Comparison of ENCODE assay signal across 1 cellular context in the genomic region with DNA sequence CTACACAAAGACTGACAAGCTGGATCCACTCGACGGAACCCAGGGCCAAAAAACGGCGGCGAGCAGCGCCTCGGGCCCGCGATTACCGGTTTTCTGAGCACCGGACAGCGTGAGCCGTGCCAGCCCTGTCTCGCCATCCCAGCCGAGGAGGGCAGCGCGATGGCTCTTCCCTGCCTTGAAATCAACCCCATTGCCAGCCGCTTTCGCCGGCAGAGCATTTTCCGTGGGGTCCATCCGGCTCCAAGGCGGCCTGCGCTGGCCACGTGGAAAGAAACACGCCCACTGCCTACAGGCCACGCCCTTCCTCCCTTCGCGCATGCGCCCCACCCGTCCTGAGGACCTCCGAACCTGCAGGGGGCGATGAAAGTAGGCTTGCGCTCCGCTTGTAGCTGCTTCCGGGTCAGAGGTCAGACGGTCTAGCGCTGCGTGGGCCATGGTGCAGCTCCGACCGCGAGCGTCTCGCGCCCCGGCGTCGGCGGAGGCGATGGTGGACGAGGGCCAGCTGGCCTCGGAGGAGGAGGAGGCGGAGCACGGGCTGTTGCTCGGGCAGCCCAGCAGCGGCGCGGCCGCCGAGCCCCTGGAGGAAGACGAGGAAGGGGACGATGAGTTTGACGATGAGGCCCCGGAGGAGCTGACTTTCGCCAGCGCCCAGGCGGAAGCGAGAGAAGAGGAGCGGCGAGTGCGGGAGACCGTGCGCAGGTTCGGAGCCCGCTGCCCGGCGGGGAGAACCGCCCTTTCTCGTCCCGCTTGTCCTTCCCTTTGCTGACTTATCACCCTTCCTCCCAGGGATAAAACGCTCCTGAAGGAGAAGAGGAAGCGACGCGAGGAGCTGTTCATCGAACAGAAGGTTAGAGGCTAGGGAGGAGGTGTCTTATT.
A peak's percentile ranks its signal among the peaks of the same experiment; 100 is the strongest.
TF ChIP-seq lines count a peak whose summit lies in the region.

A gene (plus strand): TSS at position 410 of the 876 bp plus-strand sequence. CDS start 24 bp downstream, at position 434.

TF ChIP-seq in HepG2, 621 proteins besides CTCF, POLR2A, EP300 and RAD21 (continued from another document and continues in another):
- TF ChIP-seq, protein P1, sequence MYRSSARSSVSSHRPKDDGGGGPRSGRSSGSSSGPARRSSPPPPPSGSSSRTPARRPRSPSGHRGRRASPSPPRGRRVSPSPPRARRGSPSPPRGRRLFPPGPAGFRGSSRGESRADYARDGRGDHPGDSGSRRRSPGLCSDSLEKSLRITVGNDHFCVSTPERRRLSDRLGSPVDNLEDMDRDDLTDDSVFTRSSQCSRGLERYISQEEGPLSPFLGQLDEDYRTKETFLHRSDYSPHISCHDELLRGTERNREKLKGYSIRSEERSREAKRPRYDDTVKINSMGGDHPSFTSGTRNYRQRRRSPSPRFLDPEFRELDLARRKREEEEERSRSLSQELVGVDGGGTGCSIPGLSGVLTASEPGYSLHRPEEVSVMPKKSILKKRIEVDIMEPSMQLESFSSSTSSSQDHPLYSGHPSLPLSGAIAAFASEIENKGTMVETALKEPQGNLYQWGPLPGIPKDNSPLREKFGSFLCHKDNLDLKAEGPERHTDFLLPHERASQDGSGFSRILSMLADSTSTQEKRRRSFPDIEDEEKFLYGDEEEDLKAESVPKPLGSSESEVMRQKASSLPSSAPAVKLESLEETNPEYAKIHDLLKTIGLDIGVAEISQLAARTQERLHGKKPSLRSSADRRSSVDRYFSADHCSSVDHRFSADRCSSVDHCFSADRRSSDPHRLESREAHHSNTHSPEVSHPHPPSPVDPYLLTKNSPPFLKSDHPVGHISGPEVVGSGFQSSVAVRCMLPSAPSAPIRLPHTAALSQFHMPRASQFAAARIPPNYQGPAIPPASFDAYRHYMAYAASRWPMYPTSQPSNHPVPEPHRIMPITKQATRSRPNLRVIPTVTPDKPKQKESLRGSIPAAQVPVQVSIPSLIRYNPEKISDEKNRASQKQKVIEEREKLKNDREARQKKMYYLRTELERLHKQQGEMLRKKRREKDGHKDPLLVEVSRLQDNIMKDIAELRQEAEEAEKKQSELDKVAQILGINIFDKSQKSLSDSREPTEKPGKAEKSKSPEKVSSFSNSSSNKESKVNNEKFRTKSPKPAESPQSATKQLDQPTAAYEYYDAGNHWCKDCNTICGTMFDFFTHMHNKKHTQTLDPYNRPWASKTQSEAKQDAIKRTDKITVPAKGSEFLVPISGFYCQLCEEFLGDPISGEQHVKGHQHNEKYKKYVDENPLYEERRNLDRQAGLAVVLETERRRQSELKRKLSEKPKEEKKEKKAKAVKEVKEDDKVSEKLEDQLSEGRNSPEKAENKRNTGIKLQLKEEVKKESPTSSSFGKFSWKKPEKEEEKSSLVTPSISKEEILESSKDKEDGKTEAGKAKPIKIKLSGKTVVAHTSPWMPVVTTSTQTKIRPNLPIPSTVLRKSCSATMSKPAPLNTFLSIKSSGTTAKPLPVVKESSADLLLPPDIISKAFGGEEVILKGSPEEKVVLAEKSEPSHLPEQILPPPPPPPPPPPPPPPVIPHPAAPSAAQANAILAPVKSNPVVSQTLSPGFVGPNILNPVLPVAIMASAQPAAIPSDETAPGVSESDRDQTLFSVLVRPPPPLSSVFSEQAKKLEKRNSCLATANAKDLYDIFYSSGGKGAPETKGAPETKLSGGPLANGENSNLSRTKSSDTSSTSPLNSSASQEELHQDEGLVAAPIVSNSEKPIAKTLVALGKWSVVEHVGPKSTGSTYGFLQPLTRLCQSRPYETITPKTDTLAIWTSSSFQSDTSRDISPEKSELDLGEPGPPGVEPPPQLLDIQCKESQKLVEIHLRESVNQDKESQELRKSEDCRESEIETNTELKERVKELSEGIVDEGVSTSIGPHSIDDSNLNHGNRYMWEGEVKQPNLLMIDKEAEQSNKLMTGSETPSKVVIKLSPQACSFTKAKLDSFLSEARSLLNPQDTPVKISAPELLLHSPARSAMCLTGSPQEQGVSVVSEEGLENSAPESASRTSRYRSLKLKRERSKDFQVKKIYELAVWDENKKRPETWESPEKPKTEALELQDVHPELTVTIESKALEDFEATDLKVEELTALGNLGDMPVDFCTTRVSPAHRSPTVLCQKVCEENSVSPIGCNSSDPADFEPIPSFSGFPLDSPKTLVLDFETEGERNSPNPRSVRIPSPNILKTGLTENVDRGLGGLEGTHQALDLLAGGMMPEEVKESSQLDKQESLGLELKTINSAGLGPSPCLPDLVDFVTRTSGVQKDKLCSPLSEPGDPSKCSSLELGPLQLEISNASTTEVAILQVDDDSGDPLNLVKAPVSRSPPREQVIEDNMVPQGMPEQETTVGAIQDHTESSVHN (CRISPR knock-in tag; IDR thresholded peaks at IDR 0.05) = peak; percentile 89; the same call in 1 of the 2 replicates
- TF ChIP-seq, protein P2, sequence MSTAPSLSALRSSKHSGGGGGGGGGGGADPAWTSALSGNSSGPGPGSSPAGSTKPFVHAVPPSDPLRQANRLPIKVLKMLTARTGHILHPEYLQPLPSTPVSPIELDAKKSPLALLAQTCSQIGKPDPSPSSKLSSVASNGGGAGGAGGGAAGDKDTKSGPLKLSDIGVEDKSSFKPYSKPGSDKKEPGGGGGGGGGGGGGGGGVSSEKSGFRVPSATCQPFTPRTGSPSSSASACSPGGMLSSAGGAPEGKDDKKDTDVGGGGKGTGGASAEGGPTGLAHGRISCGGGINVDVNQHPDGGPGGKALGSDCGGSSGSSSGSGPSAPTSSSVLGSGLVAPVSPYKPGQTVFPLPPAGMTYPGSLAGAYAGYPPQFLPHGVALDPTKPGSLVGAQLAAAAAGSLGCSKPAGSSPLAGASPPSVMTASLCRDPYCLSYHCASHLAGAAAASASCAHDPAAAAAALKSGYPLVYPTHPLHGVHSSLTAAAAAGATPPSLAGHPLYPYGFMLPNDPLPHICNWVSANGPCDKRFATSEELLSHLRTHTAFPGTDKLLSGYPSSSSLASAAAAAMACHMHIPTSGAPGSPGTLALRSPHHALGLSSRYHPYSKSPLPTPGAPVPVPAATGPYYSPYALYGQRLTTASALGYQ (CRISPR knock-in tag; IDR thresholded peaks at IDR 0.05) = peak; percentile 20; the same call in 1 of the 2 replicates
- peak; percentile 100 for TF ChIP-seq DMAP1 (CRISPR knock-in tag; IDR thresholded peaks at IDR 0.05)
- TF ChIP-seq HDAC1 (CRISPR knock-in tag; IDR thresholded peaks at IDR 0.05) = peak; percentile 100
- TF ChIP-seq ZNF629 (CRISPR knock-in tag; conservative IDR thresholded peaks at IDR 0.05) = peak; percentile 43; the same call in 1 of the 2 replicates
- peak; percentile 78 for TF ChIP-seq TBL1XR1 (IDR thresholded peaks at IDR 0.05; ENCODE audit: borderline replicate concordance, low read length, partially characterized antibody)
- peak; percentile 99 for TF ChIP-seq ZNF879 (CRISPR knock-in tag; IDR thresholded peaks at IDR 0.05)
- peak; percentile 91; the same call in 1 of the 2 replicates for TF ChIP-seq ZNF256 (CRISPR knock-in tag; conservative IDR thresholded peaks at IDR 0.05)
- 0 out of 2 replicates have a peak, but pooled peaks have one; percentile 88 for TF ChIP-seq ZC3H4 (CRISPR knock-in tag; IDR thresholded peaks at IDR 0.05; ENCODE audit: borderline replicate concordance)
- TF ChIP-seq RBM39 (IDR thresholded peaks at IDR 0.05; ENCODE audit: low read depth, low read length, poor library complexity, severe bottlenecking) = peak; percentile 97
- no peak; the same call in 1 of the 2 replicates for TF ChIP-seq MTF1 (CRISPR knock-in tag; IDR thresholded peaks at IDR 0.05)
- TF ChIP-seq, protein P3, sequence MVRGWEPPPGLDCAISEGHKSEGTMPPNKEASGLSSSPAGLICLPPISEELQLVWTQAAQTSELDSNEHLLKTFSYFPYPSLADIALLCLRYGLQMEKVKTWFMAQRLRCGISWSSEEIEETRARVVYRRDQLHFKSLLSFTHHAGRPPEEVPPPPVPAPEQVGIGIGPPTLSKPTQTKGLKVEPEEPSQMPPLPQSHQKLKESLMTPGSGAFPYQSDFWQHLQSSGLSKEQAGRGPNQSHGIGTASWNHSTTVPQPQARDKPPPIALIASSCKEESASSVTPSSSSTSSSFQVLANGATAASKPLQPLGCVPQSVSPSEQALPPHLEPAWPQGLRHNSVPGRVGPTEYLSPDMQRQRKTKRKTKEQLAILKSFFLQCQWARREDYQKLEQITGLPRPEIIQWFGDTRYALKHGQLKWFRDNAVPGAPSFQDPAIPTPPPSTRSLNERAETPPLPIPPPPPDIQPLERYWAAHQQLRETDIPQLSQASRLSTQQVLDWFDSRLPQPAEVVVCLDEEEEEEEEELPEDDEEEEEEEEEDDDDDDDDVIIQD (CRISPR knock-in tag; IDR thresholded peaks at IDR 0.05; ENCODE audit: low read depth) = peak; percentile 92; the same call in 1 of the 2 replicates
- peak; percentile 97 for TF ChIP-seq ZNF816 (CRISPR knock-in tag; IDR thresholded peaks at IDR 0.05; ENCODE audit: borderline replicate concordance)
- TF ChIP-seq, protein P4, sequence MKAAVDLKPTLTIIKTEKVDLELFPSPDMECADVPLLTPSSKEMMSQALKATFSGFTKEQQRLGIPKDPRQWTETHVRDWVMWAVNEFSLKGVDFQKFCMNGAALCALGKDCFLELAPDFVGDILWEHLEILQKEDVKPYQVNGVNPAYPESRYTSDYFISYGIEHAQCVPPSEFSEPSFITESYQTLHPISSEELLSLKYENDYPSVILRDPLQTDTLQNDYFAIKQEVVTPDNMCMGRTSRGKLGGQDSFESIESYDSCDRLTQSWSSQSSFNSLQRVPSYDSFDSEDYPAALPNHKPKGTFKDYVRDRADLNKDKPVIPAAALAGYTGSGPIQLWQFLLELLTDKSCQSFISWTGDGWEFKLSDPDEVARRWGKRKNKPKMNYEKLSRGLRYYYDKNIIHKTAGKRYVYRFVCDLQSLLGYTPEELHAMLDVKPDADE (CRISPR knock-in tag; IDR thresholded peaks at IDR 0.05) = no peak
- 0 out of 2 replicates have a peak, but pooled peaks have one; percentile 71 for TF ChIP-seq ZNF562 (CRISPR knock-in tag; IDR thresholded peaks at IDR 0.05; ENCODE audit: borderline replicate concordance)
- TF ChIP-seq, protein P5, sequence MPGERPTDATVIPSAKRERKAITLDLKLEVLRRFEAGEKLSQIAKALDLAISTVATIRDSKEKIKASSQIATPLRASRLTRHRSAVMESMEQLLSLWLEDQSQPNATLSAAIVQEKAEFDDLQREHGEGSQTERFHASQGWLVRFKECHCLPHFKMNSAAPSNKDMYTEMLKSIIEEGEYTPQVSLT (CRISPR knock-in tag; IDR thresholded peaks at IDR 0.05; ENCODE audit: borderline replicate concordance, low read depth) = no peak; the same call in 1 of the 2 replicates
- TF ChIP-seq NKX3-1 (CRISPR knock-in tag; IDR thresholded peaks at IDR 0.05) = peak; percentile 78
- TF ChIP-seq SP5 (CRISPR knock-in tag; IDR thresholded peaks at IDR 0.05; ENCODE audit: borderline replicate concordance, low read depth) = peak; percentile 90
- peak; percentile 84 for TF ChIP-seq ZNF552 (CRISPR knock-in tag; IDR thresholded peaks at IDR 0.05; ENCODE audit: borderline replicate concordance)
- peak; percentile 85 for TF ChIP-seq ZNF34 (CRISPR knock-in tag; IDR thresholded peaks at IDR 0.05; ENCODE audit: borderline replicate concordance)
- TF ChIP-seq, protein P6, sequence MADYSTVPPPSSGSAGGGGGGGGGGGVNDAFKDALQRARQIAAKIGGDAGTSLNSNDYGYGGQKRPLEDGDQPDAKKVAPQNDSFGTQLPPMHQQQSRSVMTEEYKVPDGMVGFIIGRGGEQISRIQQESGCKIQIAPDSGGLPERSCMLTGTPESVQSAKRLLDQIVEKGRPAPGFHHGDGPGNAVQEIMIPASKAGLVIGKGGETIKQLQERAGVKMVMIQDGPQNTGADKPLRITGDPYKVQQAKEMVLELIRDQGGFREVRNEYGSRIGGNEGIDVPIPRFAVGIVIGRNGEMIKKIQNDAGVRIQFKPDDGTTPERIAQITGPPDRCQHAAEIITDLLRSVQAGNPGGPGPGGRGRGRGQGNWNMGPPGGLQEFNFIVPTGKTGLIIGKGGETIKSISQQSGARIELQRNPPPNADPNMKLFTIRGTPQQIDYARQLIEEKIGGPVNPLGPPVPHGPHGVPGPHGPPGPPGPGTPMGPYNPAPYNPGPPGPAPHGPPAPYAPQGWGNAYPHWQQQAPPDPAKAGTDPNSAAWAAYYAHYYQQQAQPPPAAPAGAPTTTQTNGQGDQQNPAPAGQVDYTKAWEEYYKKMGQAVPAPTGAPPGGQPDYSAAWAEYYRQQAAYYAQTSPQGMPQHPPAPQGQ (CRISPR knock-in tag; IDR thresholded peaks at IDR 0.05; ENCODE audit: borderline replicate concordance) = 0 out of 2 replicates have a peak, but pooled peaks have one; percentile 55
- no peak for TF ChIP-seq RFX1 (IDR thresholded peaks at IDR 0.05)
- TF ChIP-seq, protein P7, sequence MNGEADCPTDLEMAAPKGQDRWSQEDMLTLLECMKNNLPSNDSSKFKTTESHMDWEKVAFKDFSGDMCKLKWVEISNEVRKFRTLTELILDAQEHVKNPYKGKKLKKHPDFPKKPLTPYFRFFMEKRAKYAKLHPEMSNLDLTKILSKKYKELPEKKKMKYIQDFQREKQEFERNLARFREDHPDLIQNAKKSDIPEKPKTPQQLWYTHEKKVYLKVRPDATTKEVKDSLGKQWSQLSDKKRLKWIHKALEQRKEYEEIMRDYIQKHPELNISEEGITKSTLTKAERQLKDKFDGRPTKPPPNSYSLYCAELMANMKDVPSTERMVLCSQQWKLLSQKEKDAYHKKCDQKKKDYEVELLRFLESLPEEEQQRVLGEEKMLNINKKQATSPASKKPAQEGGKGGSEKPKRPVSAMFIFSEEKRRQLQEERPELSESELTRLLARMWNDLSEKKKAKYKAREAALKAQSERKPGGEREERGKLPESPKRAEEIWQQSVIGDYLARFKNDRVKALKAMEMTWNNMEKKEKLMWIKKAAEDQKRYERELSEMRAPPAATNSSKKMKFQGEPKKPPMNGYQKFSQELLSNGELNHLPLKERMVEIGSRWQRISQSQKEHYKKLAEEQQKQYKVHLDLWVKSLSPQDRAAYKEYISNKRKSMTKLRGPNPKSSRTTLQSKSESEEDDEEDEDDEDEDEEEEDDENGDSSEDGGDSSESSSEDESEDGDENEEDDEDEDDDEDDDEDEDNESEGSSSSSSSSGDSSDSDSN (CRISPR knock-in tag; IDR thresholded peaks at IDR 0.05) = peak; percentile 96
- TF ChIP-seq ZMYM4 (CRISPR knock-in tag; IDR thresholded peaks at IDR 0.05) = peak; percentile 100
- TF ChIP-seq, protein P8, sequence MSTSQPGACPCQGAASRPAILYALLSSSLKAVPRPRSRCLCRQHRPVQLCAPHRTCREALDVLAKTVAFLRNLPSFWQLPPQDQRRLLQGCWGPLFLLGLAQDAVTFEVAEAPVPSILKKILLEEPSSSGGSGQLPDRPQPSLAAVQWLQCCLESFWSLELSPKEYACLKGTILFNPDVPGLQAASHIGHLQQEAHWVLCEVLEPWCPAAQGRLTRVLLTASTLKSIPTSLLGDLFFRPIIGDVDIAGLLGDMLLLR (CRISPR knock-in tag; IDR thresholded peaks at IDR 0.05) = peak; percentile 99
- TF ChIP-seq, protein P9, sequence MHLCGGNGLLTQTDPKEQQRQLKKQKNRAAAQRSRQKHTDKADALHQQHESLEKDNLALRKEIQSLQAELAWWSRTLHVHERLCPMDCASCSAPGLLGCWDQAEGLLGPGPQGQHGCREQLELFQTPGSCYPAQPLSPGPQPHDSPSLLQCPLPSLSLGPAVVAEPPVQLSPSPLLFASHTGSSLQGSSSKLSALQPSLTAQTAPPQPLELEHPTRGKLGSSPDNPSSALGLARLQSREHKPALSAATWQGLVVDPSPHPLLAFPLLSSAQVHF (CRISPR knock-in tag; IDR thresholded peaks at IDR 0.05) = peak; percentile 98
- TF ChIP-seq, protein P10, sequence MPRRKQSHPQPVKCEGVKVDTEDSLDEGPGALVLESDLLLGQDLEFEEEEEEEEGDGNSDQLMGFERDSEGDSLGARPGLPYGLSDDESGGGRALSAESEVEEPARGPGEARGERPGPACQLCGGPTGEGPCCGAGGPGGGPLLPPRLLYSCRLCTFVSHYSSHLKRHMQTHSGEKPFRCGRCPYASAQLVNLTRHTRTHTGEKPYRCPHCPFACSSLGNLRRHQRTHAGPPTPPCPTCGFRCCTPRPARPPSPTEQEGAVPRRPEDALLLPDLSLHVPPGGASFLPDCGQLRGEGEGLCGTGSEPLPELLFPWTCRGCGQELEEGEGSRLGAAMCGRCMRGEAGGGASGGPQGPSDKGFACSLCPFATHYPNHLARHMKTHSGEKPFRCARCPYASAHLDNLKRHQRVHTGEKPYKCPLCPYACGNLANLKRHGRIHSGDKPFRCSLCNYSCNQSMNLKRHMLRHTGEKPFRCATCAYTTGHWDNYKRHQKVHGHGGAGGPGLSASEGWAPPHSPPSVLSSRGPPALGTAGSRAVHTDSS (CRISPR knock-in tag; conservative IDR thresholded peaks at IDR 0.05) = peak; percentile 31; the same call in 1 of the 2 replicates
- peak; percentile 100 for TF ChIP-seq TARDBP (CRISPR knock-in tag; IDR thresholded peaks at IDR 0.05)
- TF ChIP-seq NFE2L2 (IDR thresholded peaks at IDR 0.05; ENCODE audit: low read length) = no peak
